Comparison of ENCODE assay signal across 8 cellular contexts in the genomic region with DNA sequence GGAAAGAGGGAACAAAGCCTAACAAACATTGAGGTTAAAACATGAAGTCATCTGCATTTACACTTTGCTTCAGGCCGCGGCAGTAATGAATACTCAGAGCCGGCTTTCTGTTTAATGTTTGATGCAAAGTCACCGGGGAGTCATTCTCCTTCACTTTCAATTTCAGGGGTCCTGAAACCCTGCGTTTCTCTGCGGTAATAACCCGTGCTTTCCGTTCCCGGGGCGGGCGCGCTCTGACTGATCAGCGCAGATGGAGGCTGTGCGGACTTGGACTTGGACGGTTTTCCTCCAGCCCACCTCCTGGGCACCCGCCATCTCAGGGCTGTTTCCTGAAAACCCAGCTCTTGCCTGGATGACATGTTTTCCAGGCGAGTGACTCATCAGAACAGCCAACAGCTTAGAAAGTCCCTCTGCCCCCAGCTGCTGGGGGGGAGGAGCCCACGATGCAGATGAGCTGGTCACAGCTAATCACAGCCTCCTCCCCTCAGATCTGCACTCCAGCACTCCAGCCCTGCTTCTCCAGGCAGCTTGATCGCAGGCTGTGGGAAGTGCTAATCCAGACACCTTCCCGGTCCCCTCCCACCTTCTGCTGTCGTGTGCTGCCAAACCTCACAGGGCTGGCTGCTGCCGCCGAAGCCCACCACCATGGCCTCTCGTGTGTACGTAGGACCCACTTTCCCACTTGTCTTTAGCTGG.
A peak's percentile ranks its signal among the peaks of the same experiment; 100 is the strongest.
DNase-seq lines count a peak whose midpoint lies in the region; TF ChIP-seq lines count a peak whose summit lies in the region.

No MANE protein-coding gene starts in this region.

- peaks cover 0 to 4% (median 0%) of the 10 kb centered on the region in 3 experiments; a peak in 1 of 7 replicates for H3K36me3 Mint-ChIP-seq in H9 (ENCODE audit: insufficient read depth in 1 of 3, low read depth in 3 of 3)
- H3K36me3 Mint-ChIP-seq in activated naive CD4-positive, alpha-beta T cell treated with anti-CD3 and anti-CD28 coated beads, Interleukin-2, amount 50 U/mL, for 24 hours = peaks cover 10% of the 10 kb centered on the region

- H3K9me3 Mint-ChIP-seq in H9 = no peaks in the 10 kb centered on the region; a peak in 1 of 5 replicates
- no peaks in the 10 kb centered on the region for H3K9me3 Mint-ChIP-seq in activated naive CD4-positive, alpha-beta T cell treated with anti-CD3 and anti-CD28 coated beads, Interleukin-2, amount 50 U/mL, for 24 hours

- TF ChIP-seq CTCF in H9 (conservative IDR thresholded peaks at IDR 0.05) (no peak), MM.1S (IDR thresholded peaks at IDR 0.05; ENCODE audit: low read length) (no peak)

- no peak overlapping the region for H3T11ph ChIP-seq in H9 (ENCODE audit: low read length)

- peak overlapping the region; percentile 71 to 99 (median 92) for H3K27ac Mint-ChIP-seq in H9
- peak overlapping the region; percentile 99 for H3K27ac Mint-ChIP-seq in activated naive CD4-positive, alpha-beta T cell treated with anti-CD3 and anti-CD28 coated beads, Interleukin-2, amount 50 U/mL, for 24 hours

- H3K9ac ChIP-seq in H9 (ENCODE audit: extremely low read depth, insufficient read length, low read length) (peak overlapping the region; percentile 47), MM.1S (ENCODE audit: low read length) (peak overlapping the region; percentile 68)

- no peaks in the 10 kb centered on the region for H3K79me2 ChIP-seq in H9 (ENCODE audit: insufficient read depth, low read length)
- H3K79me2 ChIP-seq in MM.1S (ENCODE audit: low read length) = no peaks in the 10 kb centered on the region

- no peak overlapping the region for H2BK120ac ChIP-seq in H9 (ENCODE audit: low read depth, low read length, poor library complexity, severe bottlenecking)

- H2AK5ac ChIP-seq in H9 (ENCODE audit: insufficient read length, low read length) = no peak overlapping the region

- H3K4ac ChIP-seq in H9 (ENCODE audit: low read depth, low read length) = no peak overlapping the region

- no CpG with 5 or more reads among the region's 25 CpGs for WGBS in H9 (ENCODE audit: extremely low coverage, insufficient read length, low lambda C conversion rate)

- H2AFZ ChIP-seq in H9 (ENCODE audit: low read length) = no peak overlapping the region
- peak overlapping the region; percentile 39 for H2AFZ ChIP-seq in MM.1S (ENCODE audit: low read length)

- DNase-seq in ELR (ENCODE audit: low read depth) (peak; percentile 100), H9 (peak; percentile 99), MM.1S (peak; percentile 91), SJSA1 (ENCODE audit: low read depth in 1 of 2, low spot score in 2 of 2) (peak; percentile 99), glomerular visceral epithelial cell (ENCODE audit: extremely low spot score) (peak; percentile 98), nucleus accumbens (lab: John Stamatoyannopoulos, UW) (peak in 54 of 56 donors; percentile 28 to 92 (median 78)), substantia nigra (lab: John Stamatoyannopoulos, UW) (peak in 46 of 49 donors; percentile 28 to 89 (median 65))

- H4K8ac ChIP-seq in H9 (replicated peaks; ENCODE audit: insufficient read length, low read depth, low read length) = no peak overlapping the region

- H3K36me3 ChIP-seq in MM.1S (replicated peaks; ENCODE audit: insufficient read depth, low read length) = no peaks in the 10 kb centered on the region
- peaks cover 7% of the 10 kb centered on the region for H3K36me3 ChIP-seq in SJSA1

- H3K4me3 Mint-ChIP-seq in H9 = peak overlapping the region; percentile 65 to 68
- H3K4me3 Mint-ChIP-seq in activated naive CD4-positive, alpha-beta T cell treated with anti-CD3 and anti-CD28 coated beads, Interleukin-2, amount 50 U/mL, for 24 hours = peak overlapping the region; percentile 80

- H3K9me2 ChIP-seq in MM.1S (replicated peaks; ENCODE audit: insufficient read depth, low read length) = no peaks in the 10 kb centered on the region

- H3K4me1 Mint-ChIP-seq in H9 = peaks cover 35% of the 10 kb centered on the region in 2 experiments
- peaks cover 54% of the 10 kb centered on the region for H3K4me1 Mint-ChIP-seq in activated naive CD4-positive, alpha-beta T cell treated with anti-CD3 and anti-CD28 coated beads, Interleukin-2, amount 50 U/mL, for 24 hours

- H3K27ac ChIP-seq in H9 (ENCODE audit: insufficient read length, low read depth, low read length) (no peak overlapping the region), MM.1S (ENCODE audit: low read length) (peak overlapping the region; percentile 91), SJSA1 (peak overlapping the region; percentile 97), substantia nigra (ENCODE audit: low read depth, low read length, poor library complexity, severe bottlenecking) (peak overlapping the region; percentile 87)

- no peak overlapping the region for H4K91ac ChIP-seq in H9 (ENCODE audit: insufficient read length, low read depth, low read length)

- peaks cover under 1% of the 10 kb centered on the region for H4K20me1 ChIP-seq in H9 (ENCODE audit: control insufficient read depth, insufficient read depth, insufficient read length)
- no peaks in the 10 kb centered on the region for H4K20me1 ChIP-seq in MM.1S (ENCODE audit: insufficient read depth, low read length)

- H3K23me2 ChIP-seq in H9 (ENCODE audit: insufficient read length, low read depth, low read length, poor library complexity, severe bottlenecking) = no peaks in the 10 kb centered on the region

- H3F3A ChIP-seq in MM.1S (ENCODE audit: insufficient read depth, low read length) = peaks cover 17% of the 10 kb centered on the region

- H3K9me3 ChIP-seq in H9 (ENCODE audit: control insufficient read depth, low read depth, low read length) (no peaks in the 10 kb centered on the region), MM.1S (replicated peaks; ENCODE audit: insufficient read depth, low read length) (no peaks in the 10 kb centered on the region), SJSA1 (replicated peaks) (no peaks in the 10 kb centered on the region)

- H3K23ac ChIP-seq in H9 (ENCODE audit: insufficient read length, low read depth, low read length) = no peak overlapping the region

- H3K27me3 ChIP-seq in H9 (ENCODE audit: insufficient read depth, low read length) = no peaks in the 10 kb centered on the region
- H3K27me3 ChIP-seq in MM.1S (replicated peaks; ENCODE audit: insufficient read depth, low read length) = no peaks in the 10 kb centered on the region
- H3K27me3 ChIP-seq in SJSA1 (replicated peaks) = no peaks in the 10 kb centered on the region

- H3K27me3 Mint-ChIP-seq in H9 (ENCODE audit: low read depth) = peaks cover 21% of the 10 kb centered on the region
- H3K27me3 Mint-ChIP-seq in activated naive CD4-positive, alpha-beta T cell treated with anti-CD3 and anti-CD28 coated beads, Interleukin-2, amount 50 U/mL, for 24 hours = no peaks in the 10 kb centered on the region

- H2BK15ac ChIP-seq in H9 (ENCODE audit: low read depth, low read length) = no peak overlapping the region

- no peak overlapping the region for H3K56ac ChIP-seq in H9 (ENCODE audit: insufficient read length, low read depth, low read length)

- H3K14ac ChIP-seq in H9 (ENCODE audit: insufficient read depth, low read length) = peak overlapping the region; percentile 64; the same call in 1 of the 2 replicates

- H4K5ac ChIP-seq in H9 (ENCODE audit: insufficient read length, low read depth, low read length) = no peak overlapping the region

- peak overlapping the region; percentile 65 for H3K18ac ChIP-seq in H9 (ENCODE audit: insufficient read length, low read depth, low read length)

- H3K79me1 ChIP-seq in H9 (ENCODE audit: insufficient read depth, low read depth, low read length, poor library complexity, severe bottlenecking) = no peaks in the 10 kb centered on the region

- H2BK20ac ChIP-seq in H9 (ENCODE audit: low read depth, low read length, poor library complexity, severe bottlenecking) = no peak overlapping the region

- H3K4me1 ChIP-seq in H9 (ENCODE audit: insufficient read depth, low read length) (peaks cover 2% of the 10 kb centered on the region; the same call in 1 of the 2 replicates), MM.1S (ENCODE audit: low read length) (peaks cover 15% of the 10 kb centered on the region), SJSA1 (replicated peaks) (peaks cover 24% of the 10 kb centered on the region)

- H3K4me2 ChIP-seq in H9 (ENCODE audit: insufficient read depth, insufficient read length, low read length) (peak overlapping the region; percentile 49), MM.1S (ENCODE audit: low read depth, low read length) (peak overlapping the region; percentile 90)

- no peak overlapping the region for H2BK12ac ChIP-seq in H9 (ENCODE audit: insufficient read length, low read depth, low read length)

- H3K4me3 ChIP-seq in MM.1S (ENCODE audit: low read length) (peak overlapping the region; percentile 56), SJSA1 (peak overlapping the region; percentile 43)

- no peak overlapping the region for H2BK5ac ChIP-seq in H9 (ENCODE audit: insufficient read length, low read length)
